In genomic region chr6:81145506-81145905, GRCh38 we compare ENCODE assay signal across 23 cellular contexts.
"Had no signal": no experiment of that assay in that cellular context is flagged by ENCODE, and none has a peak within 500 bp of the region (broad histone marks: within the 10 kb centered on the region; RNA-seq: fewer than 3 reads in every experiment).

No MANE protein-coding gene starts in this region.

- H3K4me1 ChIP-seq: ascending aorta had no signal

- H3K4me3 Mint-ChIP-seq: activated CD8-positive, alpha-beta T cell treated with anti-CD3 and anti-CD28 coated beads for 36 hours; activated naive CD8-positive, alpha-beta T cell treated with anti-CD3 and anti-CD28 coated beads, Interleukin-2, amount 10 ng/mL, durations not matched to agents 7 days and 5 days; activated T-cell treated with anti-CD3 and anti-CD28 coated beads, Interleukin-2, amount 50 U/mL, for 72 hours; brain; T-cell had no signal

- H3K36me3 Mint-ChIP-seq: activated naive CD8-positive, alpha-beta T cell treated with anti-CD3 and anti-CD28 coated beads, Interleukin-2, amount 10 ng/mL, durations not matched to agents 7 days and 5 days; brain; T-cell had no signal

- ATAC-seq: activated CD8-positive, alpha-beta T cell treated with anti-CD3 and anti-CD28 coated beads for 36 hours; activated T-cell treated with anti-CD3 and anti-CD28 coated beads, Interleukin-2, amount 50 U/mL, for 72 hours; T-cell had no signal

- H3K4me3 ChIP-seq: ascending aorta had no signal

- H3K27me3 ChIP-seq: ascending aorta had no signal

- H3K27me3 Mint-ChIP-seq: activated CD8-positive, alpha-beta T cell treated with anti-CD3 and anti-CD28 coated beads for 36 hours; activated naive CD8-positive, alpha-beta T cell treated with anti-CD3 and anti-CD28 coated beads, Interleukin-2, amount 10 ng/mL, durations not matched to agents 7 days and 5 days; brain; T-cell had no signal

- H3K27ac Mint-ChIP-seq: activated CD8-positive, alpha-beta T cell treated with anti-CD3 and anti-CD28 coated beads for 36 hours; activated naive CD8-positive, alpha-beta T cell treated with anti-CD3 and anti-CD28 coated beads, Interleukin-2, amount 10 ng/mL, durations not matched to agents 7 days and 5 days; activated T-cell treated with anti-CD3 and anti-CD28 coated beads, Interleukin-2, amount 50 U/mL, for 72 hours; brain; T-cell had no signal

- H3K4me1 Mint-ChIP-seq: activated naive CD8-positive, alpha-beta T cell treated with anti-CD3 and anti-CD28 coated beads, Interleukin-2, amount 10 ng/mL, durations not matched to agents 7 days and 5 days; brain; T-cell had no signal

- DNase-seq: activated CD4-positive, CD25-positive, alpha-beta regulatory T cell; activated CD8-positive, alpha-beta memory T cell treated with anti-CD3 and anti-CD28 coated beads, Interleukin-2, amount 50 U/mL, for 4 hours; activated CD8-positive, alpha-beta T cell treated with anti-CD3 and anti-CD28 coated beads for 36 hours; activated naive CD4-positive, alpha-beta T cell treated with anti-CD3 and anti-CD28 coated beads, Interleukin-2, amount 50 U/mL, for 16 hours; activated naive CD8-positive, alpha-beta T cell treated with anti-CD3 and anti-CD28 coated beads, Interleukin-2, amount 10 ng/mL, durations not matched to agents 7 days and 5 days; activated T-cell treated with anti-CD3 and anti-CD28 coated beads, Interleukin-2, amount 50 U/mL, for 72 hours; amniotic stem cell; MV-4-11; NCI-H1092 treated with DMSO at 0.1 percent for 48 hours; NCI-H1436; NCI-H1694 treated with DMSO at 0.1 percent for 48 hours; NCI-H2029 treated with DMSO at 0.1 percent for 48 hours; NCI-H345; NCI-H510A; NCI-H526 treated with DMSO at 0.1 percent for 48 hours; NCI-H82; SIG-M5; T-cell; T-helper 2 cell; T1000 had no signal

- H3K36me3 ChIP-seq: ascending aorta had no signal

- H3K27ac ChIP-seq: ascending aorta, VCaP had no signal
